19 cellular contexts compared by ENCODE assay signal in the genomic region with DNA sequence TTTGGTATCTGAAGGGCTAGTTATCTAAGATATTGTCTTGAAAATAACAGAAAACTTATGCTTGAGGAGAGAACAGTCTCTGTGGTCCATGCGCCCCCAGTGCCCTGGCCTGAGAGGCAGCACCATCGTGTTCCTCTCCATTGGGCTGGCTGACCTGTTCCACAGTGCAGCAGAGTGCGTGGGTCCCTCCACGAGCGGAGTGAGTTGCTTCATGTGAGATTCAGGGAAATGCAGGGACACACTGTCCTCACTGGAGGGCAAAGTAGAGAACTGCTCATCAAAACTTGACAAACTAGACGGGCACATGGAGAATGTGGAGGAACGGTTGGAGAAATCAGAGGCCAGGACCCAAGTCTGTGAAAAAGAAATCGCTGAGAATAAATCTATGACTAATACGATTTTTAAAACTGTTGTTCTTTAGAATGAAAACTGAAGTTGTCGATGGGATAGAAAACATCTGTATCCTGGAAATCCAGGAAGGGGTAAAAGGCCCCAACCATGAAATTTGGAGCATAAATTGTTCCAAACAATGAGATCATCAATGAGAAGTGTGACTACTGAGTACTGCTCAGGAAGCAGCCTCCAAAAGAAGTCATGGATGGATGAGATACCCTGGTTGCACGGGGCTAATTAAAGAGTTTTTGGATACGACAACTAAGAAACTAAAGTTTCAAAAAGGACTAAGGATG. TPM values are rescaled to one million over a fixed set of nuclear protein-coding genes. Genes with fewer than 3 reads are reported as not detected.
A peak's percentile ranks its signal among the peaks of the same experiment; 100 is the strongest.
DNase-seq lines count a peak whose midpoint lies in the region; ATAC-seq and TF ChIP-seq lines count a peak whose summit lies in the region.
"Had no signal": no experiment of that assay in that cellular context is flagged by ENCODE, and none has a peak within 500 bp of the region (broad histone marks: within the 10 kb centered on the region; RNA-seq: fewer than 3 reads in every experiment).

No MANE protein-coding gene starts in this region.

- peaks cover 10% of the 10 kb centered on the region for H3K36me3 Mint-ChIP-seq in activated naive CD4-positive, alpha-beta T cell treated with anti-CD3 and anti-CD28 coated beads, Interleukin-2, amount 50 U/mL, for 24 hours
- H3K36me3 Mint-ChIP-seq in stimulated activated memory B cell treated with anti-CD40 and anti-IgM and Interleukin-4, amounts not matched to agents 10 μg/mL and 1 μg/mL and 100 μg/mL, for 72 hours = peaks cover 37% of the 10 kb centered on the region

- no peaks in the 10 kb centered on the region for H3K9me3 Mint-ChIP-seq in activated naive CD4-positive, alpha-beta T cell treated with anti-CD3 and anti-CD28 coated beads, Interleukin-2, amount 50 U/mL, for 24 hours
- H3K9me3 Mint-ChIP-seq in stimulated activated memory B cell treated with anti-CD40 and anti-IgM and Interleukin-4, amounts not matched to agents 10 μg/mL and 1 μg/mL and 100 μg/mL, for 72 hours = no peaks in the 10 kb centered on the region

- TF ChIP-seq POLR2A in esophagus squamous epithelium (IDR thresholded peaks at IDR 0.05) = no peak

- H3K4me3 Mint-ChIP-seq in activated naive CD4-positive, alpha-beta T cell treated with anti-CD3 and anti-CD28 coated beads, Interleukin-2, amount 50 U/mL, for 24 hours = no peak overlapping the region
- H3K4me3 Mint-ChIP-seq in stimulated activated memory B cell treated with anti-CD40 and anti-IgM and Interleukin-4, amounts not matched to agents 10 μg/mL and 1 μg/mL and 100 μg/mL, for 72 hours = no peak overlapping the region

- intact Hi-C loops in esophagus squamous epithelium (cut with DNase I) = no loop called here

- H3K36me3 ChIP-seq in esophagus squamous epithelium = peaks cover 3 to 83% (median 6%) of the 10 kb centered on the region in 3 donors

- 73 to 87% methylated on average over 9 to 10 of the region's 12 CpGs for WGBS in esophagus squamous epithelium, 2 donors

- peaks cover 24% of the 10 kb centered on the region for H3K4me1 Mint-ChIP-seq in activated naive CD4-positive, alpha-beta T cell treated with anti-CD3 and anti-CD28 coated beads, Interleukin-2, amount 50 U/mL, for 24 hours
- peaks cover 18% of the 10 kb centered on the region for H3K4me1 Mint-ChIP-seq in stimulated activated memory B cell treated with anti-CD40 and anti-IgM and Interleukin-4, amounts not matched to agents 10 μg/mL and 1 μg/mL and 100 μg/mL, for 72 hours

- no peak for ATAC-seq in stimulated activated memory B cell treated with anti-CD40 and anti-IgM and Interleukin-4, amounts not matched to agents 10 μg/mL and 1 μg/mL and 100 μg/mL, for 72 hours
- ATAC-seq in HG03108 (IDR thresholded peaks at IDR 0.05; ENCODE audit: unreplicated experiment) = no peak
- ATAC-seq: pancreas had no signal

- DNase-seq in activated naive CD4-positive, alpha-beta T cell treated with anti-CD3 and anti-CD28 coated beads, Interleukin-2, amount 50 U/mL, for 16 hours = no peak
- DNase-seq in HCEC 1CT = peak; percentile 30
- no peak for DNase-seq in esophagus squamous epithelium (lab: John Stamatoyannopoulos, UW)
- DNase-seq in stimulated activated CD4-positive, alpha-beta T cell treated with anti-CD3 and anti-CD28 coated beads, Interleukin-1b, Interleukin-23, amount 100 ng/mL, for 48 hours = no peak
- DNase-seq in nucleus accumbens (lab: John Stamatoyannopoulos, UW) = no peak
- DNase-seq: dorsolateral prefrontal cortex; kidney glomerular epithelial cell; NCI-H1436; NCI-H2171; NCI-H69; pancreas; stimulated activated naive CD4-positive, alpha-beta T cell treated with Interleukin-2 at 50 U/mL for 16 hours; upper lobe of left lung had no signal

- H3K4me3 ChIP-seq in esophagus squamous epithelium = no peak overlapping the region
- H3K4me3 ChIP-seq: dorsolateral prefrontal cortex, MG63, pancreas, skin epidermis, upper lobe of left lung had no signal

- peak overlapping the region; percentile 1 to 61 (median 40) for H3K27ac ChIP-seq in esophagus squamous epithelium
- H3K27ac ChIP-seq: HL-60, pancreas had no signal

- H3K27me3 ChIP-seq in esophagus squamous epithelium = no peaks in the 10 kb centered on the region
- H3K27me3 ChIP-seq: dorsolateral prefrontal cortex, MG63, pancreas, upper lobe of left lung had no signal

- peaks cover 4 to 26% (median 9%) of the 10 kb centered on the region in 3 donors for H3K4me1 ChIP-seq in esophagus squamous epithelium
- H3K4me1 ChIP-seq: pancreas had no signal

- peak overlapping the region; percentile 51 for H3K27ac Mint-ChIP-seq in activated naive CD4-positive, alpha-beta T cell treated with anti-CD3 and anti-CD28 coated beads, Interleukin-2, amount 50 U/mL, for 24 hours
- H3K27ac Mint-ChIP-seq in stimulated activated memory B cell treated with anti-CD40 and anti-IgM and Interleukin-4, amounts not matched to agents 10 μg/mL and 1 μg/mL and 100 μg/mL, for 72 hours = peak overlapping the region; percentile 42

- H3K9me3 ChIP-seq in esophagus squamous epithelium = no peaks in the 10 kb centered on the region
- H3K9me3 ChIP-seq: MG63, pancreas, upper lobe of left lung had no signal

- H3K27me3 Mint-ChIP-seq in activated naive CD4-positive, alpha-beta T cell treated with anti-CD3 and anti-CD28 coated beads, Interleukin-2, amount 50 U/mL, for 24 hours = no peaks in the 10 kb centered on the region
- H3K27me3 Mint-ChIP-seq in stimulated activated memory B cell treated with anti-CD40 and anti-IgM and Interleukin-4, amounts not matched to agents 10 μg/mL and 1 μg/mL and 100 μg/mL, for 72 hours = no peaks in the 10 kb centered on the region

- no peak for TF ChIP-seq CTCF in esophagus squamous epithelium (IDR thresholded peaks at IDR 0.05)

RNA-seq across cellular contexts. Expression of a gene that starts 58.1 kb away (rescaled TPM):
- total RNA-seq in esophagus squamous epithelium = 10 to 100 TPM; 22.5 to 69.2 (median 39.8) TPM
